Comparison of ENCODE assay signal across 8 cellular contexts in genomic region chr3:172717493-172718088, GRCh38. TPM values are rescaled to one million over a fixed set of nuclear protein-coding genes. Genes with fewer than 3 reads are reported as not detected.
DNase-seq lines count a peak whose midpoint lies in the region; ATAC-seq and TF ChIP-seq lines count a peak whose summit lies in the region.

No MANE protein-coding gene starts in this region.

- TF ChIP-seq CTCF in PC-3 (conservative IDR thresholded peaks at IDR 0.05; ENCODE audit: low read depth, low read length) (peak; percentile 73), fibroblast of pulmonary artery (IDR thresholded peaks at IDR 0.05; ENCODE audit: low read length, missing control alignments) (peak; percentile 51), GM20000 (IDR thresholded peaks at IDR 0.05; ENCODE audit: extremely low read depth, missing control alignments) (no peak)

- POLR2A ChIA-PET in PC-3 (lab: Charles Lee; ENCODE audit: unreplicated experiment), result interaction anchor here (0.5 to 1.0 kb wide), 2 partner anchors 30 to 32 kb away, joined by 3 to 7 read pairs; no protein-coding TSS in a partner anchor

- H3K36me3 ChIP-seq in PC-3 (ENCODE audit: low read depth, low read length), result no peaks in the 10 kb centered on the region

- H3K4me3 Mint-ChIP-seq in activated T-cell treated with anti-CD3 and anti-CD28 coated beads, Interleukin-2, amount 50 U/mL, for 24 hours, result no peak overlapping the region

- H3K27ac ChIP-seq in PC-3 (ENCODE audit: low read length), result no peak overlapping the region

- H3K9ac ChIP-seq in PC-3 (ENCODE audit: low read length), result no peak overlapping the region

- H2AFZ ChIP-seq in PC-3 (ENCODE audit: low read length), result peak overlapping the region; percentile 48

- peaks cover 8% of the 10 kb centered on the region; the same call in 1 of the 2 replicates for H3K4me1 ChIP-seq in PC-3 (ENCODE audit: insufficient read depth, low read length)

- H3K79me2 ChIP-seq in PC-3 (ENCODE audit: low read length), result no peaks in the 10 kb centered on the region

- intact Hi-C loops in PC-3 (cut with micrococcal nuclease), result no loop called here

- CTCF ChIA-PET in PC-3 (lab: Charles Lee), result interaction anchor here (0.5 to 1.0 kb wide), 5 partner anchors 31 to 241 kb away, joined by 3 to 10 read pairs (median 4); no protein-coding TSS in a partner anchor

- H3K27ac Mint-ChIP-seq in activated T-cell treated with anti-CD3 and anti-CD28 coated beads, Interleukin-2, amount 50 U/mL, for 24 hours, result no peak overlapping the region

- H3K4me2 ChIP-seq in PC-3 (ENCODE audit: low read length), result no peak overlapping the region

- H3F3A ChIP-seq in PC-3 (ENCODE audit: low read length, unreplicated experiment), result no peaks in the 10 kb centered on the region

- no peaks in the 10 kb centered on the region for H3K9me3 ChIP-seq in PC-3 (ENCODE audit: low read length)

- H3K36me3 Mint-ChIP-seq in activated T-cell treated with anti-CD3 and anti-CD28 coated beads, Interleukin-2, amount 50 U/mL, for 24 hours (ENCODE audit: low read depth), result no peaks in the 10 kb centered on the region

- H3K9me2 ChIP-seq in PC-3 (replicated peaks; ENCODE audit: low read length), result no peaks in the 10 kb centered on the region

- ATAC-seq in PC-3 (peak; percentile 61), GM21619 (IDR thresholded peaks at IDR 0.05; ENCODE audit: unreplicated experiment) (no peak)

- no peaks in the 10 kb centered on the region for H3K4me1 Mint-ChIP-seq in activated T-cell treated with anti-CD3 and anti-CD28 coated beads, Interleukin-2, amount 50 U/mL, for 24 hours (ENCODE audit: low read depth)

- H3K9me3 Mint-ChIP-seq in activated T-cell treated with anti-CD3 and anti-CD28 coated beads, Interleukin-2, amount 50 U/mL, for 24 hours, result no peaks in the 10 kb centered on the region

- no peaks in the 10 kb centered on the region for H4K20me1 ChIP-seq in PC-3 (ENCODE audit: low read length)

- BruUV-seq in PC-3 (replicated peaks; lab: Mats Ljungman, UMichigan), result no TSS peak

- H3K27me3 Mint-ChIP-seq in activated T-cell treated with anti-CD3 and anti-CD28 coated beads, Interleukin-2, amount 50 U/mL, for 24 hours, result peaks cover 3% of the 10 kb centered on the region

- peak; percentile 35 to 51 for DNase-seq in AML-193 (lab: John Stamatoyannopoulos, UW)
- peak; percentile 36 for DNase-seq in H4 (ENCODE audit: low spot score)
- DNase-seq in PC-3, result peak; percentile 40
- DNase-seq in fibroblast of pulmonary artery (ENCODE audit: low read depth), result peak; percentile 27
- DNase-seq in LoVo (ENCODE audit: low spot score), result no peak
- DNase-seq in GM20000 (ENCODE audit: low spot score), result no peak
- no peak for DNase-seq in activated T-cell treated with anti-CD3 and anti-CD28 coated beads, Interleukin-2, amount 50 U/mL, for 24 hours

- no peaks in the 10 kb centered on the region for H3K27me3 ChIP-seq in PC-3 (ENCODE audit: low read length)

- H3K4me3 ChIP-seq in PC-3 (ENCODE audit: low read length) (no peak overlapping the region), fibroblast of pulmonary artery (replicated peaks; ENCODE audit: low read depth, low read length) (no peak overlapping the region)

RNA-seq across cellular contexts. Expression of gene NCEH1, which starts 6.7 kb away (rescaled TPM):
- total RNA-seq in H4 (2014; rRNA removed; shearing (Covaris generic)), result 14.0 and 19.8 TPM in 2 replicates
- 28.2 and 33.9 TPM in 2 replicates for total RNA-seq in PC-3 (2014; rRNA removed)

RNA-seq across cellular contexts. Expression of gene ECT2, which starts 32.9 kb away (rescaled TPM):
- total RNA-seq in H4 (2014; rRNA removed; shearing (Covaris generic)), result 61.4 and 82.3 TPM in 2 replicates
- total RNA-seq in PC-3 (2014; rRNA removed), result 66.9 and 77.4 TPM in 2 replicates

Comparison
In these comparisons a context has a peak if more than half of its experiments do, and no peak if none do; other contexts are left out.
1. DNase-seq: peak in AML-193 (2 of 2), H4 (single experiment), PC-3 (single experiment) and fibroblast of pulmonary artery (single experiment); none in LoVo (single experiment), GM20000 (single experiment) and activated T-cell treated with anti-CD3 and anti-CD28 coated beads, Interleukin-2, amount 50 U/mL, for 24 hours (single experiment).